In genomic region chr4:145945431-145946155, GRCh38 we compare ENCODE assay signal across 13 cellular contexts.
"Had no signal": no experiment of that assay in that cellular context is flagged by ENCODE, and none has a peak within 500 bp of the region (broad histone marks: within the 10 kb centered on the region; RNA-seq: fewer than 3 reads in every experiment).

No MANE protein-coding gene starts in this region.

- H3K9me3 ChIP-seq: left lung, testis had no signal

- H3K27ac ChIP-seq: left lung, testis, WERI-Rb-1 had no signal

- H3K4me1 ChIP-seq: left lung, testis had no signal

- H3K4me3 ChIP-seq: left lung, testis had no signal

- DNase-seq: activated CD4-positive, alpha-beta memory T cell treated with anti-CD3 and anti-CD28 coated beads, Interleukin-2, amount 10 ng/mL, durations not matched to agents 7 days and 5 days; activated CD4-positive, alpha-beta T cell treated with anti-CD3 and anti-CD28 coated beads for 36 hours; activated naive CD4-positive, alpha-beta T cell; effector memory CD4-positive, alpha-beta T cell; head of caudate nucleus; islet precursor cell; left lung; natural killer cell; nucleus accumbens; stimulated activated CD4-positive, alpha-beta T cell treated with anti-CD3 and anti-CD28 coated beads, Interleukin-15, amount 100 ng/mL, for 24 hours; stimulated activated CD4-positive, alpha-beta T cell treated with anti-CD3 and anti-CD28 coated beads, Interleukin-4, amount 100 ng/mL, for 24 hours; testis; WERI-Rb-1 had no signal

- H3K27me3 ChIP-seq: left lung, testis had no signal

- H3K36me3 ChIP-seq: left lung, WERI-Rb-1 had no signal

- ATAC-seq: activated CD4-positive, alpha-beta T cell treated with anti-CD3 and anti-CD28 coated beads for 36 hours; left lung; natural killer cell had no signal
